In genomic region chr4:150579591-150580234, GRCh38 we compare ENCODE assay signal across 9 cellular contexts. TPM values are rescaled to one million over a fixed set of nuclear protein-coding genes. Genes with fewer than 3 reads are reported as not detected.
DNase-seq lines count a peak whose midpoint lies in the region; ATAC-seq and TF ChIP-seq lines count a peak whose summit lies in the region.
"Had no signal": no experiment of that assay in that cellular context is flagged by ENCODE, and none has a peak within 500 bp of the region (broad histone marks: within the 10 kb centered on the region; RNA-seq: fewer than 3 reads in every experiment).

No MANE protein-coding gene starts in this region.

- no peaks in the 10 kb centered on the region for H3K27me3 Mint-ChIP-seq in activated CD4-positive, alpha-beta T cell treated with anti-CD3 and anti-CD28 coated beads, Interleukin-2, amount 10 ng/mL, durations not matched to agents 7 days and 5 days

- peak overlapping the region; percentile 28 for H2AFZ ChIP-seq in hepatocyte

- H3K4me1 Mint-ChIP-seq in activated CD4-positive, alpha-beta T cell treated with anti-CD3 and anti-CD28 coated beads, Interleukin-2, amount 10 ng/mL, durations not matched to agents 7 days and 5 days, result no peaks in the 10 kb centered on the region

- peak overlapping the region; percentile 86 for H3K4me2 ChIP-seq in hepatocyte

- H3K9me3 ChIP-seq in hepatocyte (ENCODE audit: low read depth) (no peaks in the 10 kb centered on the region), psoas muscle (no peaks in the 10 kb centered on the region)

- intact Hi-C loops in psoas muscle (cut with DNase I), result no loop called here

- ATAC-seq in psoas muscle (peak in 3 of 4 donors; percentile 64 to 76 (median 67)), HG02678 (IDR thresholded peaks at IDR 0.05; ENCODE audit: unreplicated experiment) (no peak)

- H3K27ac ChIP-seq in hepatocyte (no peak overlapping the region), psoas muscle (no peak overlapping the region)

- peak; percentile 40 for DNase-seq in D341Med (ENCODE audit: low spot score)
- DNase-seq in astrocyte of the spinal cord (ENCODE audit: low read depth, low spot score), result peak; percentile 51
- peak; percentile 46 for DNase-seq in hepatocyte (ENCODE audit: low spot score)
- peak; percentile 18 to 53 for DNase-seq in psoas muscle
- no peak for DNase-seq in activated CD4-positive, alpha-beta T cell treated with anti-CD3 and anti-CD28 coated beads, Interleukin-2, amount 10 ng/mL, durations not matched to agents 7 days and 5 days
- no peak for DNase-seq in midbrain (lab: John Stamatoyannopoulos, UW)
- DNase-seq in pons (ENCODE audit: low spot score), result no peak

- POLR2A ChIA-PET in activated CD4-positive, alpha-beta T cell treated with anti-CD3 and anti-CD28 coated beads, Interleukin-2, amount 10 ng/mL, durations not matched to agents 7 days and 5 days (lab: Charles Lee), result no interaction called here

- 5% methylated on average over 60 of the region's 65 CpGs for WGBS in hepatocyte (ENCODE audit: low lambda C conversion rate, missing lambda C conversion rate)
- WGBS in psoas muscle, 3 donors, result 26 to 38% (median 36%) methylated on average over 65 of the region's 65 CpGs

- H3K27me3 ChIP-seq in hepatocyte (peaks cover 56% of the 10 kb centered on the region), psoas muscle (ENCODE audit: insufficient read depth in 3 of 3, low read length in 2 of 3) (no peaks in the 10 kb centered on the region)

- peaks cover 11% of the 10 kb centered on the region for H4K20me1 ChIP-seq in hepatocyte (ENCODE audit: insufficient read depth, poor library complexity, severe bottlenecking)

- no peaks in the 10 kb centered on the region for H3K36me3 ChIP-seq in hepatocyte (replicated peaks; ENCODE audit: insufficient read depth, low read depth)
- no peaks in the 10 kb centered on the region for H3K36me3 ChIP-seq in psoas muscle (ENCODE audit: insufficient read depth in 1 of 2, low read depth in 1 of 2)

- H3K4me3 Mint-ChIP-seq in activated CD4-positive, alpha-beta T cell treated with anti-CD3 and anti-CD28 coated beads, Interleukin-2, amount 10 ng/mL, durations not matched to agents 7 days and 5 days, result no peak overlapping the region

- no peak overlapping the region for H3K27ac Mint-ChIP-seq in activated CD4-positive, alpha-beta T cell treated with anti-CD3 and anti-CD28 coated beads, Interleukin-2, amount 10 ng/mL, durations not matched to agents 7 days and 5 days

- in situ Hi-C loops in astrocyte of the spinal cord (cut with HindIII; ENCODE audit: low sequenced_read_pairs), result no loop called here

- no peaks in the 10 kb centered on the region for H3K79me2 ChIP-seq in hepatocyte

- H3K36me3 Mint-ChIP-seq in activated CD4-positive, alpha-beta T cell treated with anti-CD3 and anti-CD28 coated beads, Interleukin-2, amount 10 ng/mL, durations not matched to agents 7 days and 5 days (ENCODE audit: low read depth), result peaks cover 37% of the 10 kb centered on the region

- CTCF ChIA-PET in activated CD4-positive, alpha-beta T cell treated with anti-CD3 and anti-CD28 coated beads, Interleukin-2, amount 10 ng/mL, durations not matched to agents 7 days and 5 days (lab: Charles Lee), result no interaction called here

- H3K9me2 ChIP-seq in hepatocyte (replicated peaks; ENCODE audit: insufficient read depth), result no peaks in the 10 kb centered on the region

- peaks cover 16% of the 10 kb centered on the region for H3K9me3 Mint-ChIP-seq in activated CD4-positive, alpha-beta T cell treated with anti-CD3 and anti-CD28 coated beads, Interleukin-2, amount 10 ng/mL, durations not matched to agents 7 days and 5 days

- H3K4me3 ChIP-seq in astrocyte of the spinal cord (ENCODE audit: low read depth, low read length) (peak overlapping the region; percentile 51), hepatocyte (peak overlapping the region; percentile 13), psoas muscle (peak overlapping the region; percentile 57)

- peaks cover 5% of the 10 kb centered on the region for H3K4me1 ChIP-seq in hepatocyte (ENCODE audit: insufficient read depth)
- H3K4me1 ChIP-seq in psoas muscle, result no peaks in the 10 kb centered on the region

- TF ChIP-seq CTCF in astrocyte of the spinal cord (IDR thresholded peaks at IDR 0.05; ENCODE audit: low read depth, low read length) (no peak), hepatocyte (IDR thresholded peaks at IDR 0.05; ENCODE audit: poor library complexity) (no peak), psoas muscle (IDR thresholded peaks at IDR 0.05) (no peak)

RNA-seq across cellular contexts. Expression of gene MAB21L2, which starts 2.2 kb away (rescaled TPM):
- total RNA-seq in hepatocyte (3.0 and 6.4 TPM in 2 replicates), psoas muscle (not detected)
- polyA plus RNA-seq in hepatocyte (4.9 and 6.3 TPM in 2 replicates), psoas muscle (under 1 TPM in 2 of 3 donors, not detected in 1; 0.01 to 0.03 TPM)
- not detected for total RNA-seq in activated CD4-positive, alpha-beta T cell treated with anti-CD3 and anti-CD28 coated beads, Interleukin-2, amount 10 ng/mL, durations not matched to agents 7 days and 5 days
- total RNA-seq: subcutaneous adipose tissue had no signal

Comparison
In these comparisons a context has a peak if more than half of its experiments do, and no peak if none do; other contexts are left out.
1. DNase-seq: peak in D341Med (single experiment), astrocyte of the spinal cord (single experiment), hepatocyte (single experiment) and psoas muscle (2 of 2); none in activated CD4-positive, alpha-beta T cell treated with anti-CD3 and anti-CD28 coated beads, Interleukin-2, amount 10 ng/mL, durations not matched to agents 7 days and 5 days (single experiment), midbrain (single experiment) and pons (single experiment).
2. Peak in every context shown above with its lines, with median percentiles within 50 percentile points of each other: H3K4me3 ChIP-seq.